Comparison of ENCODE assay signal across 17 cellular contexts in genomic region chr13:75398072-75398471, GRCh38.
DNase-seq lines count a peak whose midpoint lies in the region; ATAC-seq, FAIRE-seq and TF ChIP-seq lines count a peak whose summit lies in the region.
"Had no signal": no experiment of that assay in that cellular context is flagged by ENCODE, and none has a peak within 500 bp of the region (broad histone marks: within the 10 kb centered on the region; RNA-seq: fewer than 3 reads in every experiment).

No MANE protein-coding gene starts in this region.

- POLR2A ChIA-PET in H1 (lab: Charles Lee; ENCODE audit: partially characterized antibody), result no interaction called here

- H3K56ac ChIP-seq in H1 (replicated peaks; ENCODE audit: insufficient read length, low read depth, low read length), result no peak overlapping the region

- H2AK5ac ChIP-seq in H1 (ENCODE audit: low read depth, low read length), result no peak overlapping the region

- no peak overlapping the region for H2BK5ac ChIP-seq in H1 (ENCODE audit: low read depth, low read length)

- H3K23me2 ChIP-seq in H1 (ENCODE audit: low read depth, low read length), result no peaks in the 10 kb centered on the region

- no peaks in the 10 kb centered on the region for H4K20me1 ChIP-seq in H1 (replicated peaks in 1 of 2; ENCODE audit: control insufficient read depth in 1 of 2, insufficient read depth in 2 of 2, low read length in 2 of 2)

- no peak overlapping the region for H3K18ac ChIP-seq in H1 (ENCODE audit: extremely low read depth, low read length)

- H3K4me3 ChIP-seq in right atrium auricular region (no peak overlapping the region), H1 (ENCODE audit: extremely low read depth in 1 of 4, insufficient read depth in 2 of 4, low read depth in 3 of 4, low read length in 4 of 4) (no peak overlapping the region), gastrocnemius medialis (no peak overlapping the region), breast epithelium (no peak overlapping the region)
- H3K4me3 ChIP-seq: GM23248 had no signal

- H3K79me2 ChIP-seq in H1 (ENCODE audit: control insufficient read depth in 1 of 2, insufficient read depth in 2 of 2, low read length in 2 of 2), result peaks cover 0 to 18% of the 10 kb centered on the region in 2 experiments; a peak in 1 of 4 replicates

- intact Hi-C loops in Right ventricle myocardium inferior (cut with DNase I) (no loop called here), gastrocnemius medialis (cut with DNase I; ENCODE audit: low total_unique reads) (no loop called here), breast epithelium (cut with DNase I; ENCODE audit: low total_unique reads) (no loop called here)

- 96% methylated on average over 6 of the region's 6 CpGs; no CpG with 5 or more reads in 1 of the 2 experiments for WGBS in H1 (ENCODE audit: extremely low coverage in 1 of 2, insufficient coverage in 1 of 2, insufficient read length in 1 of 2, insufficient replicate concordance in 2 of 2, low coverage in 1 of 2, low lambda C conversion rate in 2 of 2, missing lambda C conversion rate in 1 of 2), 2 experiments

- FAIRE-seq in GM12892 (lab: Jason Lieb, UNC) (peak; percentile 70), H1 (lab: Jason Lieb, UNC) (no peak), D721Med (lab: Jason Lieb, UNC) (no peak)
- FAIRE-seq: A204.1, GM18507 had no signal

- no peak overlapping the region for H2BK20ac ChIP-seq in H1 (ENCODE audit: low read length)

- in situ Hi-C loops in gastrocnemius medialis (cut with MboI; ENCODE audit: low sequenced_read_pairs in 4 of 4), result no loop called here

- H2BK15ac ChIP-seq in H1 (ENCODE audit: low read length), result no peak overlapping the region

- no peak overlapping the region for H2AFZ ChIP-seq in H1 (ENCODE audit: low read length)
- H2AFZ ChIP-seq: GM23248 had no signal

- CTCF ChIA-PET in H1 (lab: Charles Lee; ENCODE audit: partially characterized antibody), result interaction anchor here (0.9 to 1.4 kb wide), 2 partner anchors 24 to 32 kb away, joined by 3 to 7 read pairs; no protein-coding TSS in a partner anchor

- H3K9me3 ChIP-seq in right atrium auricular region (peaks cover 0 to 10% of the 10 kb centered on the region in 2 donors), H1 (ENCODE audit: insufficient read depth in 2 of 2, low read depth in 1 of 2, low read length in 1 of 2) (no peaks in the 10 kb centered on the region), gastrocnemius medialis (no peaks in the 10 kb centered on the region), breast epithelium (peaks cover 0 to 7% of the 10 kb centered on the region in 2 donors)
- H3K9me3 ChIP-seq: BE2C had no signal

- no peaks in the 10 kb centered on the region; the same call in 1 of the 2 replicates for H3K79me1 ChIP-seq in H1 (ENCODE audit: low read depth, low read length)

- ATAC-seq in Right ventricle myocardium inferior (no peak), gastrocnemius medialis (no peak), HG03175 (IDR thresholded peaks at IDR 0.05; ENCODE audit: unreplicated experiment) (no peak)

- no peak overlapping the region for H4K91ac ChIP-seq in H1 (replicated peaks; ENCODE audit: insufficient read length, low read length)

- H3K27ac ChIP-seq in right atrium auricular region (peak overlapping the region; percentile 2 to 19), H1 (ENCODE audit: low read depth, low read length) (no peak overlapping the region), gastrocnemius medialis (peak overlapping the region; percentile 36 to 48 (median 42)), breast epithelium (no peak overlapping the region)
- H3K27ac ChIP-seq: C4-2B, GM23248 had no signal

- TF ChIP-seq EP300 in H1 (IDR thresholded peaks at IDR 0.05; ENCODE audit: borderline replicate concordance in 1 of 2, low read depth in 2 of 2, low read length in 2 of 2), result no peak

- H3K27me3 ChIP-seq in right atrium auricular region (no peaks in the 10 kb centered on the region), H1 (replicated peaks in 1 of 4; ENCODE audit: control insufficient read depth in 3 of 4, extremely low read depth in 1 of 4, insufficient read depth in 3 of 4, low read length in 3 of 4) (no peaks in the 10 kb centered on the region), gastrocnemius medialis (no peaks in the 10 kb centered on the region), breast epithelium (no peaks in the 10 kb centered on the region)
- H3K27me3 ChIP-seq: BE2C had no signal

- no peak overlapping the region for H4K5ac ChIP-seq in H1 (ENCODE audit: insufficient read length, low read depth, low read length)

- no peak for TF ChIP-seq POLR2A in GM12892 (IDR thresholded peaks at IDR 0.05; ENCODE audit: low read depth, low read length)
- TF ChIP-seq POLR2A in H1 (IDR thresholded peaks at IDR 0.05; ENCODE audit: control extremely low read depth in 1 of 2, low read depth in 2 of 2, low read length in 2 of 2), result no peak
- no peak for TF ChIP-seq POLR2A in gastrocnemius medialis (IDR thresholded peaks at IDR 0.05)
- TF ChIP-seq POLR2A in breast epithelium (IDR thresholded peaks at IDR 0.05), result no peak

- H3K23ac ChIP-seq in H1 (ENCODE audit: insufficient read length), result no peak overlapping the region

- H3K36me3 ChIP-seq in right atrium auricular region, result no peaks in the 10 kb centered on the region
- H3K36me3 ChIP-seq in H1 (ENCODE audit: control insufficient read depth in 2 of 4, insufficient read depth in 4 of 4, low read length in 3 of 4), result no peaks in the 10 kb centered on the region
- H3K36me3 ChIP-seq in gastrocnemius medialis, result no peaks in the 10 kb centered on the region
- no peaks in the 10 kb centered on the region for H3K36me3 ChIP-seq in breast epithelium
- H3K36me3 ChIP-seq: BE2C had no signal

- no peak overlapping the region for H2BK12ac ChIP-seq in H1 (ENCODE audit: low read depth, low read length)

- H3K4ac ChIP-seq in H1 (replicated peaks; ENCODE audit: insufficient read length, low read depth, low read length), result no peak overlapping the region

- no peak overlapping the region for H3K4me2 ChIP-seq in H1 (ENCODE audit: insufficient read depth in 1 of 2, low read depth in 2 of 2, low read length in 2 of 2)

- no peak overlapping the region for H2BK120ac ChIP-seq in H1 (replicated peaks; ENCODE audit: low read depth, low read length)

- no peak for TF ChIP-seq RAD21 in H1 (IDR thresholded peaks at IDR 0.05 in 1 of 2, conservative IDR thresholded peaks at IDR 0.05 in 1 of 2; ENCODE audit: low read depth in 2 of 2, low read length in 2 of 2)

- no peak overlapping the region for H3K14ac ChIP-seq in H1 (ENCODE audit: insufficient read length)

- DNase-seq in right atrium auricular region (ENCODE audit: low spot score), result no peak
- DNase-seq in Right ventricle myocardium inferior (ENCODE audit: missing footprints), result no peak
- DNase-seq in GM12892 (ENCODE audit: insufficient read length), result no peak
- no peak for DNase-seq in H1 (ENCODE audit: low read depth in 1 of 2, low spot score in 2 of 2)
- no peak for DNase-seq in gastrocnemius medialis
- DNase-seq in breast epithelium (ENCODE audit: low spot score in 2 of 2), result no peak
- no peak for DNase-seq in D721Med (ENCODE audit: insufficient read length, low spot score)
- DNase-seq: BE2C; CD4-positive, alpha-beta memory T cell; DND-41; GF-D8; GM23248; H9 had no signal

- H3K4me1 ChIP-seq in right atrium auricular region (peaks cover 0 to 13% of the 10 kb centered on the region in 2 donors), H1 (replicated peaks in 1 of 4; ENCODE audit: control insufficient read depth in 3 of 4, insufficient read depth in 4 of 4, low read length in 3 of 4) (no peaks in the 10 kb centered on the region), gastrocnemius medialis (peaks cover 66 to 88% of the 10 kb centered on the region in 2 donors), breast epithelium (no peaks in the 10 kb centered on the region)

- no peak for TF ChIP-seq CTCF in right atrium auricular region (IDR thresholded peaks at IDR 0.05)
- TF ChIP-seq CTCF in H1 (IDR thresholded peaks at IDR 0.05; ENCODE audit: control extremely low read depth in 1 of 3, insufficient read depth in 1 of 3, low read depth in 1 of 3, low read length in 3 of 3), result no peak
- TF ChIP-seq CTCF in gastrocnemius medialis (IDR thresholded peaks at IDR 0.05 in 4 of 5, conservative IDR thresholded peaks at IDR 0.05 in 1 of 5), result no peak
- no peak for TF ChIP-seq CTCF in breast epithelium (IDR thresholded peaks at IDR 0.05)
- no peak for TF ChIP-seq CTCF in D721Med (IDR thresholded peaks at IDR 0.05; ENCODE audit: insufficient read depth, missing control alignments)

- no peak overlapping the region for H4K8ac ChIP-seq in H1 (ENCODE audit: extremely low read depth, insufficient read depth, low read length)

- H3K9ac ChIP-seq in H1 (replicated peaks in 1 of 4; ENCODE audit: extremely low read depth in 1 of 4, low read depth in 3 of 4, low read length in 3 of 4), result no peak overlapping the region
- H3K9ac ChIP-seq: GM23248 had no signal

TF ChIP-seq in H1, 55 proteins besides CTCF, POLR2A, EP300 and RAD21:
- TF ChIP-seq CEBPB (IDR thresholded peaks at IDR 0.05; ENCODE audit: low read depth, low read length) (peak; percentile 8; the same call in 1 of the 2 replicates), YY1 (IDR thresholded peaks at IDR 0.05; ENCODE audit: low read depth, low read length) (no peak), MAFK (IDR thresholded peaks at IDR 0.05; ENCODE audit: low read depth, low read length) (no peak), PHF8 (conservative IDR thresholded peaks at IDR 0.05; ENCODE audit: low read depth, low read length) (no peak), HDAC6 (IDR thresholded peaks at IDR 0.05; ENCODE audit: low read depth, low read length) (no peak), ASH2L (IDR thresholded peaks at IDR 0.05; ENCODE audit: low read length) (no peak)

Comparison
In these comparisons a context has a peak if more than half of its experiments do, and no peak if none do; other contexts are left out.
1. H3K27ac ChIP-seq: peak in right atrium auricular region (2 of 2) and gastrocnemius medialis (4 of 4); none in H1 (single experiment) and breast epithelium (0 of 2).